ENCODE assay signal across 21 cellular contexts in the genomic region with DNA sequence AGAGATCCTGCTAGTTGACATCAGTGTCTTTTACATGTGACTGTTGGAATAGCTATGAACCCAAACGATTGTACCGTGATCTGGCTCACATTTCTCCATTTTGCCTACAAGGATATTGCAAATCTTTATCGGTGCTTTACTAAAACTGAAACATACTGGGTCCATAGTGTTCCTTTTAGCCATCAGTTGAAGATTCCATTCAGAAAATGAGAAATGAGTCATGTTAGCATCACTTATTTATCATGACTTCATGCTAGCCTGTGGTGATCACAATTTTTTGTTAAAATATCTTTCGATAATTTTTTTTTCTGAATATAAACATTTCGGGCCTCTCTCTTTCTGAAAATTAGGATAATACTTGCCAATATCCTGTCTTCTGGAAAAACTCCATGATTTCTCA.
"Had no signal": no experiment of that assay in that cellular context is flagged by ENCODE, and none has a peak within 500 bp of the region (broad histone marks: within the 10 kb centered on the region; RNA-seq: fewer than 3 reads in every experiment).

No MANE protein-coding gene starts in this region.

- ATAC-seq: effector memory CD8-positive, alpha-beta T cell; gastrocnemius medialis; heart right ventricle; left lobe of liver; naive thymus-derived CD4-positive, alpha-beta T cell; right lobe of liver; stimulated activated naive B cell treated with anti-CD40 and anti-IgM and Interleukin-4, amounts not matched to agents 10 μg/mL and 1 μg/mL and 100 μg/mL, for 72 hours; stimulated activated naive CD8-positive, alpha-beta T cell treated with anti-CD3 and anti-CD28 coated beads, Interleukin-15, amount 100 ng/mL, for 72 hours had no signal

- H3K4me3 ChIP-seq: gastrocnemius medialis, heart right ventricle, prostate gland, right lobe of liver, spleen, testis, tibial nerve had no signal

- H3K36me3 Mint-ChIP-seq: naive thymus-derived CD4-positive, alpha-beta T cell; stimulated activated naive B cell treated with anti-CD40 and anti-IgM and Interleukin-4, amounts not matched to agents 10 μg/mL and 1 μg/mL and 100 μg/mL, for 72 hours had no signal

- H3K27ac Mint-ChIP-seq: effector memory CD8-positive, alpha-beta T cell; naive thymus-derived CD4-positive, alpha-beta T cell; nephron progenitor cell; stimulated activated naive B cell treated with anti-CD40 and anti-IgM and Interleukin-4, amounts not matched to agents 10 μg/mL and 1 μg/mL and 100 μg/mL, for 72 hours; stimulated activated naive CD8-positive, alpha-beta T cell treated with anti-CD3 and anti-CD28 coated beads, Interleukin-15, amount 100 ng/mL, for 72 hours had no signal

- DNase-seq: effector memory CD8-positive, alpha-beta T cell; erythroblast; gastrocnemius medialis; heart right ventricle; hypothalamus; islet precursor cell; mammary epithelial cell; naive thymus-derived CD4-positive, alpha-beta T cell; nephron progenitor cell; retina; right lobe of liver; spleen; stimulated activated CD4-positive, alpha-beta T cell treated with anti-CD3 and anti-CD28 coated beads, Interleukin-15, amount 100 ng/mL, for 24 hours; stimulated activated CD4-positive, alpha-beta T cell treated with anti-CD3 and anti-CD28 coated beads, Interleukin-1b, Interleukin-23, amount 100 ng/mL, for 48 hours; stimulated activated CD4-positive, alpha-beta T cell treated with anti-CD3 and anti-CD28 coated beads, Interleukin-4, amount 100 ng/mL, for 24 hours; stimulated activated naive B cell treated with anti-CD40 and anti-IgM and Interleukin-4, amounts not matched to agents 10 μg/mL and 1 μg/mL and 100 μg/mL, for 72 hours; stimulated activated naive CD8-positive, alpha-beta T cell treated with anti-CD3 and anti-CD28 coated beads, Interleukin-15, amount 100 ng/mL, for 72 hours; testis had no signal

- H3K27me3 Mint-ChIP-seq: effector memory CD8-positive, alpha-beta T cell; naive thymus-derived CD4-positive, alpha-beta T cell; stimulated activated naive B cell treated with anti-CD40 and anti-IgM and Interleukin-4, amounts not matched to agents 10 μg/mL and 1 μg/mL and 100 μg/mL, for 72 hours; stimulated activated naive CD8-positive, alpha-beta T cell treated with anti-CD3 and anti-CD28 coated beads, Interleukin-15, amount 100 ng/mL, for 72 hours had no signal

- H3K9me3 Mint-ChIP-seq: effector memory CD8-positive, alpha-beta T cell had no signal

- H3K4me1 Mint-ChIP-seq: naive thymus-derived CD4-positive, alpha-beta T cell; nephron progenitor cell; stimulated activated naive B cell treated with anti-CD40 and anti-IgM and Interleukin-4, amounts not matched to agents 10 μg/mL and 1 μg/mL and 100 μg/mL, for 72 hours; stimulated activated naive CD8-positive, alpha-beta T cell treated with anti-CD3 and anti-CD28 coated beads, Interleukin-15, amount 100 ng/mL, for 72 hours had no signal

- H3K4me3 Mint-ChIP-seq: effector memory CD8-positive, alpha-beta T cell; naive thymus-derived CD4-positive, alpha-beta T cell; nephron progenitor cell; stimulated activated naive B cell treated with anti-CD40 and anti-IgM and Interleukin-4, amounts not matched to agents 10 μg/mL and 1 μg/mL and 100 μg/mL, for 72 hours; stimulated activated naive CD8-positive, alpha-beta T cell treated with anti-CD3 and anti-CD28 coated beads, Interleukin-15, amount 100 ng/mL, for 72 hours had no signal
